Comparison of ENCODE assay signal across 1 cellular context in the genomic region with DNA sequence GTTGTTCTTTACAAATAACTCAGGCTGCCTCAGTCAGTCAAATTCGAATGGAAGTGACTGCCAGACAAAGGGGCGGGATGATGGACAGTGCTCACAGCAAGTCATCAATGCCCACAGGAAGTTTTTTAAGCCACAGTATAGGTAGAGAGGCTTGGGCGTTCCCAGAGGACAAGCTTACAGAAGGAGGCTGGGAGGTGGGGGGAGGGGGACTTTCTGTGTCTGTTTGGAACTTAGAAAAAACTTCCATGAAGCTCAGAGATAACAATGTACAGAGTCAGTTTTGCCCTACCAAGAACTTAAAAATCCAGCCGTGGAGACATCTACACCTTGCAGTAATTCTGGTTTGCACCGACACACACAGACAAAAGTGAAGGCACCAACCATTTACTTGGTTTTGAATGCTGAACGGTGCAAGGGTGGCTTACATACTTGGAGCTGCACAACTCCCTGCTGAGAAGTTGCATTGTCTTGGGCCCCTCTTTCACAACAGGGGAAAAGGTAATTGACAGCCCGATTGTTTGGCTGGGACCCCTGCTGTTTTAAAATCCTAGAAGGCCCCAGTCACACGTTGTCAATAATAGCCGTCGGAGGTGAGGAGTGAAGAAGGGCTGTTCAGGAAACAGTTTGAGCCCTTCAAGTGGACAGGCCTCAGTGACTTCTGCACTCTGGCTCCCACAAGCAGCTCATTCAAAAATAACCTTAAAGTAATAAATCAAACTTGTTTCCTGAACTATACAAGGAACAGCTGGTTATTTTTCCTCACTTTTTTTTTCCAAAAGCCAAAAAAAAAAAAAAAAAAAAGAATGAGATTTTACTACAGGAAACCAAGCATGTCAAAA.
TF ChIP-seq lines count a peak whose summit lies in the region.

No MANE protein-coding gene starts in this region.

TF ChIP-seq in K562, 482 proteins besides CTCF, POLR2A, EP300 and RAD21:
- TF ChIP-seq, protein P1, sequence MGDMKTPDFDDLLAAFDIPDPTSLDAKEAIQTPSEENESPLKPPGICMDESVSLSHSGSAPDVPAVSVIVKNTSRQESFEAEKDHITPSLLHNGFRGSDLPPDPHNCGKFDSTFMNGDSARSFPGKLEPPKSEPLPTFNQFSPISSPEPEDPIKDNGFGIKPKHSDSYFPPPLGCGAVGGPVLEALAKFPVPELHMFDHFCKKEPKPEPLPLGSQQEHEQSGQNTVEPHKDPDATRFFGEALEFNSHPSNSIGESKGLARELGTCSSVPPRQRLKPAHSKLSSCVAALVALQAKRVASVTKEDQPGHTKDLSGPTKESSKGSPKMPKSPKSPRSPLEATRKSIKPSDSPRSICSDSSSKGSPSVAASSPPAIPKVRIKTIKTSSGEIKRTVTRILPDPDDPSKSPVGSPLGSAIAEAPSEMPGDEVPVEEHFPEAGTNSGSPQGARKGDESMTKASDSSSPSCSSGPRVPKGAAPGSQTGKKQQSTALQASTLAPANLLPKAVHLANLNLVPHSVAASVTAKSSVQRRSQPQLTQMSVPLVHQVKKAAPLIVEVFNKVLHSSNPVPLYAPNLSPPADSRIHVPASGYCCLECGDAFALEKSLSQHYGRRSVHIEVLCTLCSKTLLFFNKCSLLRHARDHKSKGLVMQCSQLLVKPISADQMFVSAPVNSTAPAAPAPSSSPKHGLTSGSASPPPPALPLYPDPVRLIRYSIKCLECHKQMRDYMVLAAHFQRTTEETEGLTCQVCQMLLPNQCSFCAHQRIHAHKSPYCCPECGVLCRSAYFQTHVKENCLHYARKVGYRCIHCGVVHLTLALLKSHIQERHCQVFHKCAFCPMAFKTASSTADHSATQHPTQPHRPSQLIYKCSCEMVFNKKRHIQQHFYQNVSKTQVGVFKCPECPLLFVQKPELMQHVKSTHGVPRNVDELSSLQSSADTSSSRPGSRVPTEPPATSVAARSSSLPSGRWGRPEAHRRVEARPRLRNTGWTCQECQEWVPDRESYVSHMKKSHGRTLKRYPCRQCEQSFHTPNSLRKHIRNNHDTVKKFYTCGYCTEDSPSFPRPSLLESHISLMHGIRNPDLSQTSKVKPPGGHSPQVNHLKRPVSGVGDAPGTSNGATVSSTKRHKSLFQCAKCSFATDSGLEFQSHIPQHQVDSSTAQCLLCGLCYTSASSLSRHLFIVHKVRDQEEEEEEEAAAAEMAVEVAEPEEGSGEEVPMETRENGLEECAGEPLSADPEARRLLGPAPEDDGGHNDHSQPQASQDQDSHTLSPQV (IDR thresholded peaks at IDR 0.05), result no peak
- TF ChIP-seq RBM34 (IDR thresholded peaks at IDR 0.05; ENCODE audit: borderline replicate concordance, insufficient read depth, low read length), result no peak
- TF ChIP-seq YBX1 (IDR thresholded peaks at IDR 0.05), result no peak
- no peak for TF ChIP-seq CHD4 (IDR thresholded peaks at IDR 0.05; ENCODE audit: insufficient read depth, insufficient replicate concordance, low read depth, low read length, poor library complexity, severe bottlenecking)
- no peak for TF ChIP-seq PBX2 (CRISPR knock-in tag; IDR thresholded peaks at IDR 0.05; ENCODE audit: low read depth)
- TF ChIP-seq PBX2 (tag; conservative IDR thresholded peaks at IDR 0.05; ENCODE audit: low read depth), result peak; percentile 69
- TF ChIP-seq, protein P2, sequence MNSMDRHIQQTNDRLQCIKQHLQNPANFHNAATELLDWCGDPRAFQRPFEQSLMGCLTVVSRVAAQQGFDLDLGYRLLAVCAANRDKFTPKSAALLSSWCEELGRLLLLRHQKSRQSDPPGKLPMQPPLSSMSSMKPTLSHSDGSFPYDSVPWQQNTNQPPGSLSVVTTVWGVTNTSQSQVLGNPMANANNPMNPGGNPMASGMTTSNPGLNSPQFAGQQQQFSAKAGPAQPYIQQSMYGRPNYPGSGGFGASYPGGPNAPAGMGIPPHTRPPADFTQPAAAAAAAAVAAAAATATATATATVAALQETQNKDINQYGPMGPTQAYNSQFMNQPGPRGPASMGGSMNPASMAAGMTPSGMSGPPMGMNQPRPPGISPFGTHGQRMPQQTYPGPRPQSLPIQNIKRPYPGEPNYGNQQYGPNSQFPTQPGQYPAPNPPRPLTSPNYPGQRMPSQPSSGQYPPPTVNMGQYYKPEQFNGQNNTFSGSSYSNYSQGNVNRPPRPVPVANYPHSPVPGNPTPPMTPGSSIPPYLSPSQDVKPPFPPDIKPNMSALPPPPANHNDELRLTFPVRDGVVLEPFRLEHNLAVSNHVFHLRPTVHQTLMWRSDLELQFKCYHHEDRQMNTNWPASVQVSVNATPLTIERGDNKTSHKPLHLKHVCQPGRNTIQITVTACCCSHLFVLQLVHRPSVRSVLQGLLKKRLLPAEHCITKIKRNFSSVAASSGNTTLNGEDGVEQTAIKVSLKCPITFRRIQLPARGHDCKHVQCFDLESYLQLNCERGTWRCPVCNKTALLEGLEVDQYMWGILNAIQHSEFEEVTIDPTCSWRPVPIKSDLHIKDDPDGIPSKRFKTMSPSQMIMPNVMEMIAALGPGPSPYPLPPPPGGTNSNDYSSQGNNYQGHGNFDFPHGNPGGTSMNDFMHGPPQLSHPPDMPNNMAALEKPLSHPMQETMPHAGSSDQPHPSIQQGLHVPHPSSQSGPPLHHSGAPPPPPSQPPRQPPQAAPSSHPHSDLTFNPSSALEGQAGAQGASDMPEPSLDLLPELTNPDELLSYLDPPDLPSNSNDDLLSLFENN (IDR thresholded peaks at IDR 0.05; ENCODE audit: low read depth in 2 of 2, low read length in 2 of 2), result no peak
- peak; percentile 49; the same call in 1 of the 2 replicates for TF ChIP-seq CEBPB (tag; IDR thresholded peaks at IDR 0.05)
- no peak for TF ChIP-seq PHB (CRISPR knock-in tag; IDR thresholded peaks at IDR 0.05)
- no peak for TF ChIP-seq CEBPG (CRISPR knock-in tag; IDR thresholded peaks at IDR 0.05)
- TF ChIP-seq CEBPG (tag; conservative IDR thresholded peaks at IDR 0.05 in 1 of 2, IDR thresholded peaks at IDR 0.05 in 1 of 2), result no peak
- peak; percentile 14; the same call in 1 of the 2 replicates for TF ChIP-seq CTBP1 (IDR thresholded peaks at IDR 0.05; ENCODE audit: borderline replicate concordance)
- peak; percentile 36 for TF ChIP-seq MEIS2 (IDR thresholded peaks at IDR 0.05; ENCODE audit: partially characterized antibody)
- peak; percentile 39; the same call in 1 of the 2 replicates for TF ChIP-seq L3MBTL2 (IDR thresholded peaks at IDR 0.05)
- TF ChIP-seq ARID3A (IDR thresholded peaks at IDR 0.05; ENCODE audit: borderline replicate concordance, low read depth, low read length), result no peak
- TF ChIP-seq PKNOX1 (IDR thresholded peaks at IDR 0.05), result peak; percentile 96
TF ChIP-seq in K562: peak in this region for 6.
